ENCODE assay signal across 18 cellular contexts in the genomic region with DNA sequence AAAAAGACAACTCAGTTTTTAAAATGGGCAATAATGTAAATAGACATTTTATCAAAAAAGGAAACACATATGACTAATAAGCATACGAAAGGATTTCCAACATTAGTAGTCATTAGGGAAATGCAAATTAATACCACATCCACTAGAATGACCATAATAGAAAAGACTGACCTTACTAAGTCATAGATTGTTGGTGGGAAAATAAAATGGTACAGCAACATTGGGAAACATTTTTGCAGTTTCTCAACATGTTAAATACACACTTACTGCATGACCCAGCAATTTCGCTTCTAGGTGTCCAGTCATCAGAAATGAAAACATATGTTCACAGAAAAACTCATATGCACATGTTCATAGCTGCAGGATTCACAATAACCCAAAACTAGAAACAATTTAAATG. TPM values are rescaled to one million over a fixed set of nuclear protein-coding genes. Genes with fewer than 3 reads are reported as not detected.
DNase-seq lines count a peak whose midpoint lies in the region; ATAC-seq, FAIRE-seq and TF ChIP-seq lines count a peak whose summit lies in the region.
"Had no signal": no experiment of that assay in that cellular context is flagged by ENCODE, and none has a peak within 500 bp of the region (broad histone marks: within the 10 kb centered on the region; RNA-seq: fewer than 3 reads in every experiment).

No MANE protein-coding gene starts in this region.

- H3K27me3 ChIP-seq in K562 (ENCODE audit: control insufficient read depth in 2 of 2, insufficient read depth in 2 of 2, low read length in 2 of 2) (no peaks in the 10 kb centered on the region; a peak in 1 of 5 replicates), right atrium auricular region (no peaks in the 10 kb centered on the region)

- in situ Hi-C loops in K562 (cut with MboI) = no loop called here

- TF ChIP-seq RAD21 in A549 (conservative IDR thresholded peaks at IDR 0.05 in 1 of 2, IDR thresholded peaks at IDR 0.05 in 1 of 2) (no peak), K562 (CRISPR knock-in tag; conservative IDR thresholded peaks at IDR 0.05 in 1 of 2, IDR thresholded peaks at IDR 0.05 in 1 of 2) (no peak)

- POLR2A ChIA-PET in A549 (lab: Yijun Ruan, JAX) (no interaction called here), K562 (lab: Yijun Ruan, JAX) (no interaction called here)

- FAIRE-seq in A549 (lab: Jason Lieb, UNC) (no peak), H54 (lab: Jason Lieb, UNC) (peak; percentile 53), K562 (lab: Jason Lieb, UNC) (no peak)
- FAIRE-seq: HTR-8/SVneo had no signal

- WGBS in A549 (ENCODE audit: missing lambda C conversion rate) = 81% methylated on average over 2 of the region's 2 CpGs
- 0% methylated on average over 2 of the region's 2 CpGs for WGBS in K562 (ENCODE audit: insufficient coverage, low coverage, missing lambda C conversion rate)

- H3K4me1 ChIP-seq in A549 (peaks cover 18% of the 10 kb centered on the region), K562 (replicated peaks in 1 of 2; ENCODE audit: control insufficient read depth in 2 of 2, insufficient read depth in 2 of 2, low read length in 2 of 2) (no peaks in the 10 kb centered on the region), right atrium auricular region (peaks cover 0 to 18% of the 10 kb centered on the region in 2 donors)

- H3K9me3 ChIP-seq in A549 = no peaks in the 10 kb centered on the region
- no peaks in the 10 kb centered on the region for H3K9me3 ChIP-seq in K562 (replicated peaks; ENCODE audit: control insufficient read depth, insufficient read depth, low read depth, low read length)
- H3K9me3 ChIP-seq in right atrium auricular region = no peaks in the 10 kb centered on the region

- ATAC-seq in A549 (no peak), K562 (no peak), left cardiac atrium (no peak)
- ATAC-seq: Panc1 had no signal

- TF ChIP-seq EP300 in A549 (IDR thresholded peaks at IDR 0.05) = no peak
- TF ChIP-seq EP300 in K562 (IDR thresholded peaks at IDR 0.05; ENCODE audit: low read length) = no peak

- H2AFZ ChIP-seq in K562 (ENCODE audit: low read depth, low read length) = no peak overlapping the region

- no peak for TF ChIP-seq CTCF in A549 (IDR thresholded peaks at IDR 0.05)
- no peak for TF ChIP-seq CTCF in K562 (IDR thresholded peaks at IDR 0.05 in 2 of 3, conservative IDR thresholded peaks at IDR 0.05 in 1 of 3; ENCODE audit: insufficient read depth in 2 of 3, low read depth in 1 of 3, low read length in 3 of 3)
- no peak for TF ChIP-seq CTCF in fibroblast of the aortic adventitia (IDR thresholded peaks at IDR 0.05; ENCODE audit: insufficient read depth, low read length)
- TF ChIP-seq CTCF in right atrium auricular region (IDR thresholded peaks at IDR 0.05) = no peak

- intact Hi-C loops in K562 (cut with micrococcal nuclease) = no loop called here
- intact Hi-C loops in left cardiac atrium (cut with DNase I) = loop anchor here in 1 of 2 donors (10.0 kb wide), 1 partner anchor 55 kb away; no protein-coding TSS in a partner anchor

- DNase-seq in A549 (ENCODE audit: low read depth in 1 of 2, low spot score in 1 of 2) = no peak
- DNase-seq in H54 (ENCODE audit: insufficient read length, low spot score) = no peak
- DNase-seq in K562 (ENCODE audit: extremely low read depth in 1 of 4, low spot score in 3 of 4) = no peak
- peak; percentile 48 for DNase-seq in fibroblast of the aortic adventitia (ENCODE audit: low read depth)
- DNase-seq in right atrium auricular region (ENCODE audit: low spot score) = no peak
- no peak for DNase-seq in UCSD-AML1 (lab: John Stamatoyannopoulos, UW; ENCODE audit: unreplicated experiment)
- DNase-seq in NCI-H446 treated with DMSO at 0.1 percent for 48 hours (lab: John Stamatoyannopoulos, UW) = no peak
- no peak for DNase-seq in left cardiac atrium
- DNase-seq: 8988T, DMS 273 treated with DMSO at 0.1 percent for 48 hours, H9, NCI-H1436, NCI-H2029 treated with DMSO at 0.1 percent for 48 hours, NCI-H510A treated with DMSO at 0.1 percent for 48 hours had no signal

- no peaks in the 10 kb centered on the region for H4K20me1 ChIP-seq in K562 (replicated peaks; ENCODE audit: control insufficient read depth, insufficient read depth, low read length)

- H3K9ac ChIP-seq in K562 (ENCODE audit: insufficient read depth in 1 of 2, low read depth in 2 of 2, low read length in 2 of 2) = no peak overlapping the region

- no TSS peak for BruUV-seq in K562 (replicated peaks; lab: Mats Ljungman, UMichigan)

- CTCF ChIA-PET in A549 (lab: Yijun Ruan, JAX) = interaction anchor here (0.8 kb wide), 1 partner anchor 84 kb away, joined by 3 read pairs; no protein-coding TSS in a partner anchor
- CTCF ChIA-PET in K562 (lab: Yijun Ruan, JAX; ENCODE audit: low intra/inter-chr PET ratio) = no interaction called here

- H3K36me3 ChIP-seq in K562 (ENCODE audit: control insufficient read depth, insufficient read depth, low read length) = no peaks in the 10 kb centered on the region
- H3K36me3 ChIP-seq in right atrium auricular region = no peaks in the 10 kb centered on the region

- H3K4me2 ChIP-seq in A549 (no peak overlapping the region), K562 (ENCODE audit: insufficient read depth, low read length) (no peak overlapping the region)

- H3K79me2 ChIP-seq in K562 (ENCODE audit: control insufficient read depth, insufficient read depth, low read length) = no peaks in the 10 kb centered on the region

- H3K9me1 ChIP-seq in K562 (ENCODE audit: control insufficient read depth, insufficient read depth, low read length) = no peaks in the 10 kb centered on the region

- TF ChIP-seq POLR2A in A549 (IDR thresholded peaks at IDR 0.05; ENCODE audit: low read length) = no peak
- no peak for TF ChIP-seq POLR2A in H54 (IDR thresholded peaks at IDR 0.05; ENCODE audit: low read depth, low read length)
- no peak for TF ChIP-seq POLR2A in K562 (conservative IDR thresholded peaks at IDR 0.05)

- H3K27ac ChIP-seq in A549 (no peak overlapping the region), K562 (ENCODE audit: extremely low read depth, low read depth, low read length) (no peak overlapping the region), right atrium auricular region (no peak overlapping the region)
- H3K27ac ChIP-seq: C4-2B, HL-60 had no signal

- H3K4me3 ChIP-seq in A549 = no peak overlapping the region
- no peak overlapping the region for H3K4me3 ChIP-seq in K562
- H3K4me3 ChIP-seq in fibroblast of the aortic adventitia (ENCODE audit: low read depth, low read length) = no peak overlapping the region
- no peak overlapping the region for H3K4me3 ChIP-seq in right atrium auricular region

TF ChIP-seq in A549, 52 proteins besides CTCF, POLR2A, EP300 and RAD21:
- peak; percentile 32 for TF ChIP-seq NFE2L2 (conservative IDR thresholded peaks at IDR 0.05; ENCODE audit: low read length)
- TF ChIP-seq, protein P1, sequence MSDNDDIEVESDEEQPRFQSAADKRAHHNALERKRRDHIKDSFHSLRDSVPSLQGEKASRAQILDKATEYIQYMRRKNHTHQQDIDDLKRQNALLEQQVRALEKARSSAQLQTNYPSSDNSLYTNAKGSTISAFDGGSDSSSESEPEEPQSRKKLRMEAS (IDR thresholded peaks at IDR 0.05) = no peak
TF ChIP-seq in A549: peak in this region for 1.

RNA-seq across cellular contexts. Expression of a gene that starts 29.9 kb away (rescaled TPM):
- polyA plus RNA-seq in A549 (2011; rRNA removed) = 5.4 and 6.5 TPM in 2 replicates
- polyA plus RNA-seq in A549 (2012; cell fraction: cytosol; rRNA removed) = 1.1 and 1.5 TPM in 2 replicates
- 0.58 and 0.87 TPM in 2 replicates for polyA plus RNA-seq in A549 (2012; cell fraction: nucleus; rRNA removed)
- polyA plus RNA-seq in A549 (2017; fragmentation: RNase III; extraction: RNeasy Plus Mini Kit Qiagen cat#74134 plus additional on column Dnase treatment) = 1.9 to 2.3 TPM (median 2.2 TPM) in 3 replicates
- polyA minus RNA-seq in A549 (2011; rRNA and poly(A)+ RNA removed) = 4.5 TPM in 2 replicates
- total RNA-seq in K562 (2011; cell fraction: chromatin; rRNA removed; ENCODE audit: low replicate concordance) = not detected in 2 replicates
- total RNA-seq in K562 (2011; cell fraction: nucleolus; rRNA removed) = not detected in 2 replicates
- not detected in 2 replicates for total RNA-seq in K562 (2011; cell fraction: nucleoplasm; rRNA removed)
- not detected in 2 replicates for total RNA-seq in K562 (2014; rRNA removed)
- total RNA-seq in K562 (2014; rRNA removed; fragmentation: Illumina TruSeq; extraction: Trizol) = not detected in 2 replicates
- not detected in 2 replicates for total RNA-seq in K562 (2015; rRNA removed; fragmentation: Illumina TruSeq; extraction: Trizol)
- not detected in 2 replicates for total RNA-seq in K562 (2021)
- not detected in 2 replicates for polyA plus RNA-seq in K562 (2011; rRNA removed)
- polyA plus RNA-seq in K562 (2011; cell fraction: cytosol; rRNA removed) = not detected in 2 replicates
- not detected in 2 replicates for polyA plus RNA-seq in K562 (2011; cell fraction: nucleus; rRNA removed)
- polyA plus RNA-seq in K562 (2012) = not detected in 2 replicates
- not detected in 2 replicates for polyA plus RNA-seq in K562 (2014; fragmentation: Illumina TruSeq; extraction: Trizol)
- not detected for polyA plus RNA-seq in K562 (2014; fragmentation: Nextera tagmentation; extraction: Ambion mirVana)
- polyA plus RNA-seq in K562 (2014; rRNA removed) = not detected in 2 replicates
- not detected in 2 replicates for polyA minus RNA-seq in K562 (2011; rRNA and poly(A)+ RNA removed)
- not detected in 2 replicates for polyA minus RNA-seq in K562 (2011; cell fraction: cytosol; rRNA and poly(A)+ RNA removed)
- not detected in 2 replicates for polyA minus RNA-seq in K562 (2011; cell fraction: nucleus; rRNA and poly(A)+ RNA removed)
- 1.6 and 2.9 TPM in 2 replicates for total RNA-seq in fibroblast of the aortic adventitia (ENCODE audit: low replicate concordance)
- 1 to 10 TPM; 2.7 to 9.5 TPM for total RNA-seq in right atrium auricular region
- 1 to 10 TPM; 3.7 to 5.4 TPM for total RNA-seq in left cardiac atrium
